Comparison of ENCODE assay signal across 1 cellular context in genomic region chr2:241837197-241837596, GRCh38.
TF ChIP-seq lines count a peak whose summit lies in the region.

No MANE protein-coding gene starts in this region.

TF ChIP-seq in GM23338, 12 proteins besides CTCF, POLR2A, EP300 and RAD21 (continued from another document):
- no peak for TF ChIP-seq ZNF462 (CRISPR knock-in tag; IDR thresholded peaks at IDR 0.05)
- no peak for TF ChIP-seq EZH2 (IDR thresholded peaks at IDR 0.05; ENCODE audit: low read depth, unreplicated experiment)
- no peak for TF ChIP-seq JUNB (IDR thresholded peaks at IDR 0.05; ENCODE audit: unreplicated experiment)
- TF ChIP-seq NANOG (IDR thresholded peaks at IDR 0.05; ENCODE audit: borderline replicate concordance) = no peak
- no peak for TF ChIP-seq REST (IDR thresholded peaks at IDR 0.05; ENCODE audit: unreplicated experiment)
- no peak for TF ChIP-seq EZH2phosphoT487 (IDR thresholded peaks at IDR 0.05; ENCODE audit: unreplicated experiment)
- no peak for TF ChIP-seq STAT1 (IDR thresholded peaks at IDR 0.05; ENCODE audit: unreplicated experiment)
- no peak for TF ChIP-seq CREB1 (CRISPR knock-in tag; IDR thresholded peaks at IDR 0.05; ENCODE audit: low read depth)
- no peak for TF ChIP-seq ZNF331 (CRISPR knock-in tag; IDR thresholded peaks at IDR 0.05; ENCODE audit: low read depth)
